2 cellular contexts compared by ENCODE assay signal in genomic region chr6:154292066-154292465, GRCh38.
TF ChIP-seq lines count a peak whose summit lies in the region.

No MANE protein-coding gene starts in this region.

TF ChIP-seq in SK-N-SH, 30 proteins besides CTCF, POLR2A, EP300 and RAD21:
- TF ChIP-seq FOSL2 (IDR thresholded peaks at IDR 0.05; ENCODE audit: borderline replicate concordance, low read depth) (no peak), SMC3 (IDR thresholded peaks at IDR 0.05; ENCODE audit: low read depth, low read length) (no peak), RXRA (IDR thresholded peaks at IDR 0.05; ENCODE audit: borderline replicate concordance, low read depth) (no peak), IRF3 (IDR thresholded peaks at IDR 0.05; ENCODE audit: low read depth, low read length) (no peak), EZH2phosphoT487 (IDR thresholded peaks at IDR 0.05; ENCODE audit: borderline replicate concordance, low read depth) (no peak), GABPA (IDR thresholded peaks at IDR 0.05; ENCODE audit: low read depth) (no peak), FOXJ3 (CRISPR knock-in tag; IDR thresholded peaks at IDR 0.05) (no peak), ZBTB33 (IDR thresholded peaks at IDR 0.05; ENCODE audit: borderline replicate concordance, low read depth) (no peak), ELF1 (IDR thresholded peaks at IDR 0.05) (no peak), YY1 (IDR thresholded peaks at IDR 0.05; ENCODE audit: low read depth) (no peak), RCOR1 (IDR thresholded peaks at IDR 0.05; ENCODE audit: low read length) (no peak), CHD2 (IDR thresholded peaks at IDR 0.05; ENCODE audit: low read length, partially characterized antibody) (no peak), NRF1 (IDR thresholded peaks at IDR 0.05; ENCODE audit: low read depth, low read length) (no peak), TCF12 (IDR thresholded peaks at IDR 0.05) (no peak), MXI1 (IDR thresholded peaks at IDR 0.05; ENCODE audit: low read depth, low read length) (no peak), NFIC (IDR thresholded peaks at IDR 0.05; ENCODE audit: borderline replicate concordance) (no peak)
- TF ChIP-seq, protein P1, sequence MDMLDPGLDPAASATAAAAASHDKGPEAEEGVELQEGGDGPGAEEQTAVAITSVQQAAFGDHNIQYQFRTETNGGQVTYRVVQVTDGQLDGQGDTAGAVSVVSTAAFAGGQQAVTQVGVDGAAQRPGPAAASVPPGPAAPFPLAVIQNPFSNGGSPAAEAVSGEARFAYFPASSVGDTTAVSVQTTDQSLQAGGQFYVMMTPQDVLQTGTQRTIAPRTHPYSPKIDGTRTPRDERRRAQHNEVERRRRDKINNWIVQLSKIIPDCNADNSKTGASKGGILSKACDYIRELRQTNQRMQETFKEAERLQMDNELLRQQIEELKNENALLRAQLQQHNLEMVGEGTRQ (IDR thresholded peaks at IDR 0.05; ENCODE audit: borderline replicate concordance, low read depth, low read length): no peak
- TF ChIP-seq, protein P2, sequence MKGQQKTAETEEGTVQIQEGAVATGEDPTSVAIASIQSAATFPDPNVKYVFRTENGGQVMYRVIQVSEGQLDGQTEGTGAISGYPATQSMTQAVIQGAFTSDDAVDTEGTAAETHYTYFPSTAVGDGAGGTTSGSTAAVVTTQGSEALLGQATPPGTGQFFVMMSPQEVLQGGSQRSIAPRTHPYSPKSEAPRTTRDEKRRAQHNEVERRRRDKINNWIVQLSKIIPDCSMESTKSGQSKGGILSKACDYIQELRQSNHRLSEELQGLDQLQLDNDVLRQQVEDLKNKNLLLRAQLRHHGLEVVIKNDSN (IDR thresholded peaks at IDR 0.05; ENCODE audit: borderline replicate concordance, low read depth): no peak

TF ChIP-seq in SK-N-SH treated with all-trans-retinoic acid at 6 μM for 48 hours, 23 proteins besides CTCF, POLR2A, EP300 and RAD21:
- TF ChIP-seq CSRNP3 (CRISPR knock-in tag; IDR thresholded peaks at IDR 0.05) (no peak), ZFP3 (CRISPR knock-in tag; IDR thresholded peaks at IDR 0.05) (no peak), BACH2 (CRISPR knock-in tag; IDR thresholded peaks at IDR 0.05; ENCODE audit: borderline replicate concordance) (no peak), TCF4 (CRISPR knock-in tag; IDR thresholded peaks at IDR 0.05; ENCODE audit: borderline replicate concordance) (no peak), ZC3H10 (CRISPR knock-in tag; IDR thresholded peaks at IDR 0.05) (no peak), ARNTL (CRISPR knock-in tag; IDR thresholded peaks at IDR 0.05; ENCODE audit: borderline replicate concordance, low read depth) (no peak), TOX (CRISPR knock-in tag; IDR thresholded peaks at IDR 0.05; ENCODE audit: borderline replicate concordance) (no peak), ZNF565 (CRISPR knock-in tag; conservative IDR thresholded peaks at IDR 0.05; ENCODE audit: low read depth) (no peak), SNAI2 (CRISPR knock-in tag; IDR thresholded peaks at IDR 0.05) (no peak)
